In genomic region chr5:177022386-177023246, GRCh38 we compare ENCODE assay signal across 8 cellular contexts. TPM values are rescaled to one million over a fixed set of nuclear protein-coding genes. Genes with fewer than 3 reads are reported as not detected.
A peak's percentile ranks its signal among the peaks of the same experiment; 100 is the strongest.
DNase-seq lines count a peak whose midpoint lies in the region; ATAC-seq and TF ChIP-seq lines count a peak whose summit lies in the region.

ZNF346 (plus strand) TSS chr5:177022696; CDS start chr5:177022739, 43 bp downstream.

- H3K9me3 ChIP-seq in trophoblast cell (ENCODE audit: insufficient read depth, low read depth, low read length): no peaks in the 10 kb centered on the region
- no peaks in the 10 kb centered on the region for H3K9me3 ChIP-seq in tibial nerve

- peak within 1 kb of the TSS; percentile 91 for H3K9ac ChIP-seq in trophoblast cell (ENCODE audit: low read length)

- H3K36me3 ChIP-seq in trophoblast cell (ENCODE audit: control insufficient read depth in 1 of 2, insufficient read depth in 2 of 2, low read length in 2 of 2): peaks cover 0 to 2% of the 10 kb centered on the region in 2 experiments
- peaks cover 0 to 4% (median 0%) of the 10 kb centered on the region in 3 donors for H3K36me3 ChIP-seq in tibial nerve

- no CpG with 5 or more reads among the region's 75 CpGs for WGBS in trophoblast cell (ENCODE audit: extremely low coverage, insufficient coverage, insufficient read length)
- 1% methylated on average over 32 to 65 of the region's 75 CpGs for WGBS in tibial nerve, 2 donors

- TF ChIP-seq CTCF in GM12874 (IDR thresholded peaks at IDR 0.05; ENCODE audit: insufficient read depth, low read depth, low read length): peak; percentile 59
- peak; percentile 31 to 77 (median 69) for TF ChIP-seq CTCF in tibial nerve (IDR thresholded peaks at IDR 0.05)

- peak within 1 kb of the TSS; percentile 68 for H2BK120ac ChIP-seq in trophoblast cell (ENCODE audit: insufficient read depth, low read length, poor library complexity)

- H3K27ac ChIP-seq in trophoblast cell (ENCODE audit: low read depth, low read length): no peak within 1 kb of the TSS
- H3K27ac ChIP-seq in tibial nerve: peak within 1 kb of the TSS; percentile 69 to 89 (median 84)

- no peak within 1 kb of the TSS for H2AK5ac ChIP-seq in trophoblast cell (ENCODE audit: low read length)

- H4K8ac ChIP-seq in trophoblast cell (ENCODE audit: low read depth, low read length): peak within 1 kb of the TSS; percentile 99

- ATAC-seq in HG02763 (IDR thresholded peaks at IDR 0.05; ENCODE audit: unreplicated experiment): peak; percentile 83
- peak; percentile 98 for ATAC-seq in activated naive CD8-positive, alpha-beta T cell treated with anti-CD3 and anti-CD28 coated beads, Interleukin-2, amount 50 U/mL, for 24 hours

- H3K27ac Mint-ChIP-seq in activated naive CD8-positive, alpha-beta T cell treated with anti-CD3 and anti-CD28 coated beads, Interleukin-2, amount 50 U/mL, for 24 hours: peak within 1 kb of the TSS; percentile 96

- H3K14ac ChIP-seq in trophoblast cell (ENCODE audit: low read length): peak within 1 kb of the TSS; percentile 96

- no peaks in the 10 kb centered on the region for H3K27me3 Mint-ChIP-seq in activated naive CD8-positive, alpha-beta T cell treated with anti-CD3 and anti-CD28 coated beads, Interleukin-2, amount 50 U/mL, for 24 hours

- DNase-seq in NCI-H1436 (lab: John Stamatoyannopoulos, UW) (peak; percentile 80), SW480 (ENCODE audit: low spot score) (peak; percentile 95), cardiac septum (ENCODE audit: low spot score) (peak; percentile 94), trophoblast cell (peak; percentile 92 to 99), tibial nerve (ENCODE audit: low spot score in 2 of 2) (peak; percentile 88 to 90)
- DNase-seq in activated naive CD8-positive, alpha-beta T cell treated with anti-CD3 and anti-CD28 coated beads, Interleukin-2, amount 50 U/mL, for 24 hours: peak; percentile 92

- peak within 1 kb of the TSS; percentile 77 for H3K4me2 ChIP-seq in trophoblast cell (ENCODE audit: low read length)

- H3K4me3 ChIP-seq in trophoblast cell (ENCODE audit: low read depth, low read length): peak within 1 kb of the TSS; percentile 76
- H3K4me3 ChIP-seq in tibial nerve: peak within 1 kb of the TSS; percentile 71 to 81 (median 76)

- peaks cover 16% of the 10 kb centered on the region for H3K36me3 Mint-ChIP-seq in activated naive CD8-positive, alpha-beta T cell treated with anti-CD3 and anti-CD28 coated beads, Interleukin-2, amount 50 U/mL, for 24 hours (ENCODE audit: low read depth)

- no peak within 1 kb of the TSS for H2BK5ac ChIP-seq in trophoblast cell (ENCODE audit: low read depth, low read length, poor library complexity)

- peak in 1 of 2 donors; percentile 65 for TF ChIP-seq EP300 in tibial nerve (IDR thresholded peaks at IDR 0.05)

- H3K4ac ChIP-seq in trophoblast cell (ENCODE audit: low read depth, low read length): peak within 1 kb of the TSS; percentile 80

- no peak within 1 kb of the TSS for H2BK12ac ChIP-seq in trophoblast cell (ENCODE audit: low read length)

- peaks cover 3 to 6% of the 10 kb centered on the region in 2 experiments for H3K4me1 ChIP-seq in trophoblast cell (ENCODE audit: control insufficient read depth in 1 of 2, insufficient read depth in 2 of 2, low read length in 2 of 2)
- peaks cover 0 to 28% (median 3%) of the 10 kb centered on the region in 4 donors for H3K4me1 ChIP-seq in tibial nerve

- H3K79me1 ChIP-seq in trophoblast cell (ENCODE audit: low read length): peaks cover 7% of the 10 kb centered on the region

- peaks cover 28% of the 10 kb centered on the region for H3K4me1 Mint-ChIP-seq in activated naive CD8-positive, alpha-beta T cell treated with anti-CD3 and anti-CD28 coated beads, Interleukin-2, amount 50 U/mL, for 24 hours

- H3K27me3 ChIP-seq in trophoblast cell (ENCODE audit: insufficient read depth, low read length) (no peaks in the 10 kb centered on the region), tibial nerve (no peaks in the 10 kb centered on the region)

- H4K91ac ChIP-seq in trophoblast cell (ENCODE audit: low read depth, low read length): peak within 1 kb of the TSS; percentile 85

- H4K12ac ChIP-seq in trophoblast cell (ENCODE audit: low read depth, low read length): peak within 1 kb of the TSS; percentile 91

- peak within 1 kb of the TSS; percentile 98 for H3K4me3 Mint-ChIP-seq in activated naive CD8-positive, alpha-beta T cell treated with anti-CD3 and anti-CD28 coated beads, Interleukin-2, amount 50 U/mL, for 24 hours

- H3K9me3 Mint-ChIP-seq in activated naive CD8-positive, alpha-beta T cell treated with anti-CD3 and anti-CD28 coated beads, Interleukin-2, amount 50 U/mL, for 24 hours: no peaks in the 10 kb centered on the region

- H3K18ac ChIP-seq in trophoblast cell (ENCODE audit: low read length): peak within 1 kb of the TSS; percentile 95

- peaks cover 5% of the 10 kb centered on the region for H3K79me2 ChIP-seq in trophoblast cell (ENCODE audit: control insufficient read depth, insufficient read depth, low read length, poor library complexity)

- H2AFZ ChIP-seq in trophoblast cell (ENCODE audit: insufficient read depth, low read length, poor library complexity): peak within 1 kb of the TSS; percentile 99

- intact Hi-C loops in cardiac septum (cut with DNase I): loop anchor here (2.0 kb wide), 1 partner anchor 16 kb away; the partner anchor contains the start of gene UIMC1

- peak in 1 of 2 donors; percentile 56 for TF ChIP-seq POLR2A in tibial nerve (IDR thresholded peaks at IDR 0.05)

- H3K23ac ChIP-seq in trophoblast cell (ENCODE audit: low read length): no peak within 1 kb of the TSS

RNA-seq across cellular contexts. Expression of gene ZNF346, which starts in this region (rescaled TPM):
- total RNA-seq in cardiac septum (9.1 TPM), tibial nerve (10 to 100 TPM; 17.6 to 24.9 (median 18.8) TPM)
- 8.6 TPM in 2 replicates for polyA plus RNA-seq in trophoblast cell (2013)
